ENCODE assay signal across 27 cellular contexts in genomic region chr1:154514066-154514553, GRCh38. TPM values are rescaled to one million over a fixed set of nuclear protein-coding genes. Genes with fewer than 3 reads are reported as not detected.
"Had no signal": no experiment of that assay in that cellular context is flagged by ENCODE, and none has a peak within 500 bp of the region (broad histone marks: within the 10 kb centered on the region; RNA-seq: fewer than 3 reads in every experiment).

No MANE protein-coding gene starts in this region.

- H3K27ac Mint-ChIP-seq: mesothelial cell of epicardium had no signal

- H3K4me3 ChIP-seq: coronary artery, dorsolateral prefrontal cortex, esophagus squamous epithelium, gastrocnemius medialis, heart right ventricle, left lung, lower lobe of right lung, mucosa of descending colon had no signal

- H3K4me1 ChIP-seq: esophagus squamous epithelium, gastrocnemius medialis, left lung had no signal

- H3K4me1 Mint-ChIP-seq: mesothelial cell of epicardium had no signal

- DNase-seq: dermis blood vessel endothelial cell; dorsolateral prefrontal cortex; effector CD4-positive, alpha-beta T cell; effector memory CD4-positive, alpha-beta T cell; erythroblast; esophagus squamous epithelium; foreskin fibroblast; foreskin melanocyte; gastrocnemius medialis; glutamatergic neuron; head of caudate nucleus; heart right ventricle; hippocampal formation; left cardiac atrium; left lung; left ventricle myocardium superior; lower lobe of right lung; mesenchymal stem cell; mucosa of descending colon had no signal

- H3K36me3 ChIP-seq: esophagus squamous epithelium, gastrocnemius medialis, left lung, lower lobe of right lung had no signal

- H3K9me3 ChIP-seq: esophagus squamous epithelium, gastrocnemius medialis, heart right ventricle, left lung, lower lobe of right lung, mucosa of descending colon had no signal

- H3K4me3 Mint-ChIP-seq: mesothelial cell of epicardium had no signal

- H3K27ac ChIP-seq: coronary artery, dorsolateral prefrontal cortex, epithelial cell of prostate, esophagus squamous epithelium, gastrocnemius medialis, heart right ventricle, left lung, lower lobe of right lung had no signal

- H3K36me3 Mint-ChIP-seq: mesothelial cell of epicardium had no signal

- H3K9me3 Mint-ChIP-seq: mesothelial cell of epicardium had no signal

- H3K27me3 ChIP-seq: gastrocnemius medialis, heart right ventricle, left lung had no signal

- ATAC-seq: esophagus mucosa, gastrocnemius medialis, heart right ventricle, left cardiac atrium, left lung, left ventricle myocardium superior, lower lobe of right lung, mucosa of descending colon had no signal

RNA-seq across cellular contexts. Expression of gene SHE, which starts 11.9 kb away (rescaled TPM):
- total RNA-seq: myocyte had no signal

RNA-seq across cellular contexts. Expression of gene TDRD10, which starts 12.1 kb away (rescaled TPM):
- total RNA-seq: kidney epithelial cell, myocyte had no signal
- polyA plus RNA-seq: keratinocyte had no signal

RNA-seq across cellular contexts. Expression of gene CHRNB2, which starts 53.5 kb away (rescaled TPM):
- total RNA-seq: gastrocnemius medialis, left ventricle myocardium superior, lower lobe of right lung, mesenteric fat pad had no signal
